Comparison of ENCODE assay signal across 13 cellular contexts in genomic region chr6:15026832-15027231, GRCh38.
DNase-seq lines count a peak whose midpoint lies in the region; ATAC-seq and FAIRE-seq lines count a peak whose summit lies in the region.
"Had no signal": no experiment of that assay in that cellular context is flagged by ENCODE, and none has a peak within 500 bp of the region (broad histone marks: within the 10 kb centered on the region; RNA-seq: fewer than 3 reads in every experiment).

No MANE protein-coding gene starts in this region.

- DNase-seq in A172 (ENCODE audit: low spot score), result peak; percentile 47
- peak; percentile 46 for DNase-seq in NCI-H1092 (lab: John Stamatoyannopoulos, UW)
- peak; percentile 13 for DNase-seq in RCC 7860 (ENCODE audit: low spot score)
- DNase-seq in fibroblast of the conjunctiva (ENCODE audit: low read depth), result peak; percentile 17
- DNase-seq in activated T-helper 1 cell treated with anti-CD3 and anti-CD28 coated beads, Interleukin-12 subunit alpha, Interleukin-12 subunit beta, Interleukin-2, Interleukin-4 antibody, amounts not matched to agents 30 ng/mL and 10 ng/mL and 1 ng/mL, durations not matched to agents 14 hours and 24 hours and 36 hours (ENCODE audit: low spot score), result no peak
- DNase-seq in D341Med (ENCODE audit: low spot score), result no peak
- no peak for DNase-seq in activated CD4-positive, alpha-beta T cell treated with anti-CD3 and anti-CD28 coated beads for 48 hours
- no peak for DNase-seq in activated CD8-positive, alpha-beta memory T cell treated with anti-CD3 and anti-CD28 coated beads, Interleukin-2, amount 10 ng/mL, durations not matched to agents 7 days and 5 days
- DNase-seq: activated CD4-positive, alpha-beta T cell treated with anti-CD3 and anti-CD28 coated beads, Interleukin-2, amount 50 U/mL, for 4 hours; adrenal gland; foreskin keratinocyte; Kasumi-1 had no signal

- no peak for ATAC-seq in activated CD8-positive, alpha-beta memory T cell treated with anti-CD3 and anti-CD28 coated beads, Interleukin-2, amount 10 ng/mL, durations not matched to agents 7 days and 5 days
- ATAC-seq: foreskin keratinocyte had no signal

- H3K9me3 Mint-ChIP-seq in activated T-helper 1 cell treated with anti-CD3 and anti-CD28 coated beads, Interleukin-12 subunit alpha, Interleukin-12 subunit beta, Interleukin-2, Interleukin-4 antibody, amounts not matched to agents 30 ng/mL and 10 ng/mL and 1 ng/mL, durations not matched to agents 14 hours and 24 hours and 36 hours, result peaks cover 10% of the 10 kb centered on the region
- H3K9me3 Mint-ChIP-seq in activated CD8-positive, alpha-beta memory T cell treated with anti-CD3 and anti-CD28 coated beads, Interleukin-2, amount 10 ng/mL, durations not matched to agents 7 days and 5 days (ENCODE audit: low read depth), result peaks cover 4% of the 10 kb centered on the region

- no peak overlapping the region for H3K4me3 Mint-ChIP-seq in activated T-helper 1 cell treated with anti-CD3 and anti-CD28 coated beads, Interleukin-12 subunit alpha, Interleukin-12 subunit beta, Interleukin-2, Interleukin-4 antibody, amounts not matched to agents 30 ng/mL and 10 ng/mL and 1 ng/mL, durations not matched to agents 14 hours and 24 hours and 36 hours
- H3K4me3 Mint-ChIP-seq in activated CD8-positive, alpha-beta memory T cell treated with anti-CD3 and anti-CD28 coated beads, Interleukin-2, amount 10 ng/mL, durations not matched to agents 7 days and 5 days, result no peak overlapping the region
- H3K4me3 Mint-ChIP-seq: stimulated activated naive CD8-positive, alpha-beta T cell treated with anti-CD3 and anti-CD28 coated beads, Interleukin-15, Interleukin-2, amounts not matched to agents 100 ng/mL and 50 ng/mL, for 24 hours had no signal

- H3K36me3 Mint-ChIP-seq in activated T-helper 1 cell treated with anti-CD3 and anti-CD28 coated beads, Interleukin-12 subunit alpha, Interleukin-12 subunit beta, Interleukin-2, Interleukin-4 antibody, amounts not matched to agents 30 ng/mL and 10 ng/mL and 1 ng/mL, durations not matched to agents 14 hours and 24 hours and 36 hours (ENCODE audit: low read depth), result no peaks in the 10 kb centered on the region
- H3K36me3 Mint-ChIP-seq in activated CD8-positive, alpha-beta memory T cell treated with anti-CD3 and anti-CD28 coated beads, Interleukin-2, amount 10 ng/mL, durations not matched to agents 7 days and 5 days, result peaks cover 4% of the 10 kb centered on the region

- intact Hi-C loops in activated T-helper 1 cell treated with anti-CD3 and anti-CD28 coated beads, Interleukin-12 subunit alpha, Interleukin-12 subunit beta, Interleukin-2, Interleukin-4 antibody, amounts not matched to agents 30 ng/mL and 10 ng/mL and 1 ng/mL, durations not matched to agents 14 hours and 24 hours and 36 hours (cut with micrococcal nuclease), result no loop called here

- no peaks in the 10 kb centered on the region for H3K27me3 Mint-ChIP-seq in activated T-helper 1 cell treated with anti-CD3 and anti-CD28 coated beads, Interleukin-12 subunit alpha, Interleukin-12 subunit beta, Interleukin-2, Interleukin-4 antibody, amounts not matched to agents 30 ng/mL and 10 ng/mL and 1 ng/mL, durations not matched to agents 14 hours and 24 hours and 36 hours (ENCODE audit: insufficient read depth)
- no peaks in the 10 kb centered on the region for H3K27me3 Mint-ChIP-seq in activated CD8-positive, alpha-beta memory T cell treated with anti-CD3 and anti-CD28 coated beads, Interleukin-2, amount 10 ng/mL, durations not matched to agents 7 days and 5 days

- H3K27ac Mint-ChIP-seq in activated T-helper 1 cell treated with anti-CD3 and anti-CD28 coated beads, Interleukin-12 subunit alpha, Interleukin-12 subunit beta, Interleukin-2, Interleukin-4 antibody, amounts not matched to agents 30 ng/mL and 10 ng/mL and 1 ng/mL, durations not matched to agents 14 hours and 24 hours and 36 hours, result no peak overlapping the region
- H3K27ac Mint-ChIP-seq in activated CD8-positive, alpha-beta memory T cell treated with anti-CD3 and anti-CD28 coated beads, Interleukin-2, amount 10 ng/mL, durations not matched to agents 7 days and 5 days, result no peak overlapping the region
- H3K27ac Mint-ChIP-seq: stimulated activated naive CD8-positive, alpha-beta T cell treated with anti-CD3 and anti-CD28 coated beads, Interleukin-15, Interleukin-2, amounts not matched to agents 100 ng/mL and 50 ng/mL, for 24 hours had no signal

- H3K4me1 Mint-ChIP-seq in activated T-helper 1 cell treated with anti-CD3 and anti-CD28 coated beads, Interleukin-12 subunit alpha, Interleukin-12 subunit beta, Interleukin-2, Interleukin-4 antibody, amounts not matched to agents 30 ng/mL and 10 ng/mL and 1 ng/mL, durations not matched to agents 14 hours and 24 hours and 36 hours (ENCODE audit: low read depth), result peaks cover 44% of the 10 kb centered on the region
- peaks cover 20% of the 10 kb centered on the region for H3K4me1 Mint-ChIP-seq in activated CD8-positive, alpha-beta memory T cell treated with anti-CD3 and anti-CD28 coated beads, Interleukin-2, amount 10 ng/mL, durations not matched to agents 7 days and 5 days

- FAIRE-seq in RCC 7860 (lab: Jason Lieb, UNC), result no peak

- CTCF ChIA-PET in activated CD8-positive, alpha-beta memory T cell treated with anti-CD3 and anti-CD28 coated beads, Interleukin-2, amount 10 ng/mL, durations not matched to agents 7 days and 5 days (lab: Charles Lee), result no interaction called here

Comparison
In these comparisons a context has a peak if more than half of its experiments do, and no peak if none do; other contexts are left out.
1. DNase-seq: peak in A172 (single experiment), NCI-H1092 (single experiment), RCC 7860 (single experiment) and fibroblast of the conjunctiva (single experiment); none in activated T-helper 1 cell treated with anti-CD3 and anti-CD28 coated beads, Interleukin-12 subunit alpha, Interleukin-12 subunit beta, Interleukin-2, Interleukin-4 antibody, amounts not matched to agents 30 ng/mL and 10 ng/mL and 1 ng/mL, durations not matched to agents 14 hours and 24 hours and 36 hours (single experiment), D341Med (single experiment), activated CD4-positive, alpha-beta T cell treated with anti-CD3 and anti-CD28 coated beads for 48 hours (single experiment) and activated CD8-positive, alpha-beta memory T cell treated with anti-CD3 and anti-CD28 coated beads, Interleukin-2, amount 10 ng/mL, durations not matched to agents 7 days and 5 days (single experiment).